In the genomic region with DNA sequence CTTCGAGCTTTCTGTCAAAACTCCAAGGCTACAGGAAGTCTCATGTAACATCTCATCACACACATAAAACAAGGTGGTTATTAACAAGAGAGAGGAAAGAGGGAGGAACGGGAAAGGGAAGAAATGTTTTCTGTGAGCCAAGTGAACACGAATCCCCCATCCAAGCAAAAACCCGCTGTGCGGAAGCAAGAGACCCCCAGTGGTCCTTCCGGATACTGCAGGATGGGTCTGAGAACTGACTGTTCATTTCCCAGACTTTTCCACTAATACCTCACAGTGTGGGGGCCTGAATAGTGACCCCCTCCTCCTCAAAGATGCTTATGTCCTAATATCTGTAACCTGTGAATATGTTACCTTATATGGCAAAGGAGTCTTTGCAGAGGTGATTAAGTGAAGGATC, we compare ENCODE assay signal across 8 cellular contexts. TPM values are rescaled to one million over a fixed set of nuclear protein-coding genes. Genes with fewer than 3 reads are reported as not detected.
DNase-seq lines count a peak whose midpoint lies in the region; ATAC-seq and TF ChIP-seq lines count a peak whose summit lies in the region.
"Had no signal": no experiment of that assay in that cellular context is flagged by ENCODE, and none has a peak within 500 bp of the region (broad histone marks: within the 10 kb centered on the region; RNA-seq: fewer than 3 reads in every experiment).

No MANE protein-coding gene starts in this region.

- no peaks in the 10 kb centered on the region for H3F3A ChIP-seq in GM23248 (ENCODE audit: insufficient read depth)

- H3K4me1 ChIP-seq in GM23248 (ENCODE audit: insufficient read depth): no peaks in the 10 kb centered on the region
- H3K4me1 ChIP-seq in foreskin keratinocyte: no peaks in the 10 kb centered on the region
- no peaks in the 10 kb centered on the region for H3K4me1 ChIP-seq in gastrocnemius medialis
- H3K4me1 ChIP-seq in stomach: peaks cover 4 to 33% (median 12%) of the 10 kb centered on the region in 4 donors

- in situ Hi-C loops in GM23248 (cut with MboI): loop anchor here (25.0 kb wide), 1 partner anchor 289 kb away; no protein-coding TSS in a partner anchor
- in situ Hi-C loops in gastrocnemius medialis (cut with MboI; ENCODE audit: low sequenced_read_pairs in 4 of 4): loop anchor here in 1 of 4 donors (10.0 kb wide), 2 partner anchors 121 to 281 kb away; no protein-coding TSS in a partner anchor

- H3K27ac ChIP-seq in GM23248 (no peak overlapping the region), foreskin keratinocyte (no peak overlapping the region), gastrocnemius medialis (no peak overlapping the region), stomach (no peak overlapping the region)

- no peaks in the 10 kb centered on the region for H3K36me3 ChIP-seq in GM23248 (ENCODE audit: low read depth)
- no peaks in the 10 kb centered on the region for H3K36me3 ChIP-seq in gastrocnemius medialis
- H3K36me3 ChIP-seq in stomach: no peaks in the 10 kb centered on the region

- no peaks in the 10 kb centered on the region for H4K20me1 ChIP-seq in GM23248 (ENCODE audit: insufficient read depth)

- no peak overlapping the region for H3K9ac ChIP-seq in GM23248

- TF ChIP-seq POLR2A in gastrocnemius medialis (IDR thresholded peaks at IDR 0.05): no peak
- no peak for TF ChIP-seq POLR2A in stomach (IDR thresholded peaks at IDR 0.05)

- H3K9me3 ChIP-seq in GM23248 (ENCODE audit: low read depth) (no peaks in the 10 kb centered on the region), gastrocnemius medialis (no peaks in the 10 kb centered on the region), stomach (peaks cover 0 to 3% (median 1%) of the 10 kb centered on the region in 4 donors)

- no peaks in the 10 kb centered on the region for H3K9me2 ChIP-seq in GM23248 (ENCODE audit: insufficient read depth)

- no peak overlapping the region for H3K4me3 ChIP-seq in GM23248
- H3K4me3 ChIP-seq in gastrocnemius medialis: no peak overlapping the region
- no peak overlapping the region for H3K4me3 ChIP-seq in stomach

- intact Hi-C loops in gastrocnemius medialis (cut with DNase I; ENCODE audit: low total_unique reads): loop anchor here (5.0 kb wide), 1 partner anchor 124 kb away; no protein-coding TSS in a partner anchor
- intact Hi-C loops in stomach (cut with DNase I; ENCODE audit: low total_unique reads): loop anchor here (10.0 kb wide), 1 partner anchor 111 kb away; no protein-coding TSS in a partner anchor

- H3K4me2 ChIP-seq in GM23248 (ENCODE audit: unreplicated experiment): no peak overlapping the region

- no peak overlapping the region for H2AFZ ChIP-seq in GM23248

- DNase-seq in GM23248 (peak; percentile 35), OCI-M1 (lab: John Stamatoyannopoulos, UW) (peak; percentile 51), foreskin keratinocyte (no peak), gastrocnemius medialis (no peak), dedifferentiated amniotic fluid mesenchymal stem cell (ENCODE audit: extremely low spot score) (no peak), stomach (no peak)
- DNase-seq in stimulated activated naive CD4-positive, alpha-beta T cell (lab: John Stamatoyannopoulos, UW): no peak

- no peaks in the 10 kb centered on the region for H3K79me2 ChIP-seq in GM23248 (ENCODE audit: insufficient read depth)

- no peak for TF ChIP-seq EP300 in stomach (IDR thresholded peaks at IDR 0.05)

- H3K27me3 ChIP-seq in GM23248 (replicated peaks; ENCODE audit: insufficient read depth) (peaks cover 18% of the 10 kb centered on the region), foreskin keratinocyte (no peaks in the 10 kb centered on the region), gastrocnemius medialis (no peaks in the 10 kb centered on the region), stomach (peaks cover 0 to 3% (median 0%) of the 10 kb centered on the region in 3 donors)

- ATAC-seq in foreskin keratinocyte (peak; percentile 46), gastrocnemius medialis (no peak)

- TF ChIP-seq CTCF in foreskin keratinocyte (conservative IDR thresholded peaks at IDR 0.05) (peak; percentile 44), gastrocnemius medialis (IDR thresholded peaks at IDR 0.05 in 4 of 5, conservative IDR thresholded peaks at IDR 0.05 in 1 of 5) (peak in 3 of 5 experiments; percentile 23 to 60 (median 48)), stomach (IDR thresholded peaks at IDR 0.05) (peak in 1 of 7 experiments; percentile 18)

- 8 to 9% methylated on average over 6 of the region's 6 CpGs for WGBS in GM23248 (ENCODE audit: low coverage in 1 of 2, low lambda C conversion rate in 2 of 2, missing lambda C conversion rate in 2 of 2), 2 experiments
- 46 to 70% (median 56%) methylated on average over 6 of the region's 6 CpGs for WGBS in stomach, 5 donors

RNA-seq across cellular contexts. Expression of a gene that starts 19.0 kb away (rescaled TPM):
- total RNA-seq in GM23248 (2014; rRNA removed; shearing (Covaris generic)): not detected in 2 replicates
- not detected in 2 replicates for polyA plus RNA-seq in GM23248 (2016; fragmentation: Nextera tagmentation; extraction: Ambion mirVana)
- total RNA-seq in foreskin keratinocyte: not detected in 2 replicates
- not detected in 2 replicates for polyA plus RNA-seq in foreskin keratinocyte
- total RNA-seq in gastrocnemius medialis: 1 to 10 TPM in 1 of 4 donors, under 1 TPM in 1, not detected in 2; 0.07 to 2.0 TPM
- 1 to 10 TPM in 2 of 5 donors, not detected in 3; 1.8 to 2.3 TPM for total RNA-seq in stomach
- polyA plus RNA-seq in stomach: 1 to 10 TPM in 2 of 3 donors, under 1 TPM in 1; 0.55 to 2.3 (median 1.8) TPM
- total RNA-seq: subcutaneous adipose tissue had no signal

RNA-seq across cellular contexts. Expression of a gene that starts 20.0 kb away (rescaled TPM):
- total RNA-seq in GM23248 (2014; rRNA removed; shearing (Covaris generic)): 40.5 and 46.4 TPM in 2 replicates
- polyA plus RNA-seq in GM23248 (2016; fragmentation: Nextera tagmentation; extraction: Ambion mirVana) (72.2 and 72.7 TPM in 2 replicates), foreskin keratinocyte (120 and 141 TPM in 2 replicates), stomach (100 to 1,000 TPM in 2 of 3 donors, 10 to 100 TPM in 1; 87.5 to 132 (median 110) TPM)
- total RNA-seq in foreskin keratinocyte (108 and 143 TPM in 2 replicates), gastrocnemius medialis (10 to 100 TPM; 29.5 to 82.8 (median 31.6) TPM), stomach (100 to 1,000 TPM in 4 of 5 donors, 10 to 100 TPM in 1; 12.8 to 204 (median 115) TPM)

RNA-seq across cellular contexts. Expression of a gene that starts 58.1 kb away (rescaled TPM):
- not detected in 2 replicates for total RNA-seq in GM23248 (2014; rRNA removed; shearing (Covaris generic))
- polyA plus RNA-seq in GM23248 (2016; fragmentation: Nextera tagmentation; extraction: Ambion mirVana): not detected in 2 replicates
- not detected in 2 replicates for total RNA-seq in foreskin keratinocyte
- not detected in 2 replicates for polyA plus RNA-seq in foreskin keratinocyte
- total RNA-seq in gastrocnemius medialis: not detected
- under 1 TPM in 1 of 5 donors, not detected in 4; 0.72 TPM for total RNA-seq in stomach
- polyA plus RNA-seq in stomach: under 1 TPM in 2 of 3 donors, not detected in 1; 0.13 to 0.50 TPM

Comparison
In these comparisons a context has a peak if more than half of its experiments do, and no peak if none do; other contexts are left out.
1. DNase-seq: peak in GM23248 (single experiment) and OCI-M1 (single experiment); none in foreskin keratinocyte (0 of 2), gastrocnemius medialis (0 of 2), dedifferentiated amniotic fluid mesenchymal stem cell (single experiment), stomach (single experiment) and stimulated activated naive CD4-positive, alpha-beta T cell (0 of 6).